ENCODE assay signal across 1 cellular context in the genomic region with DNA sequence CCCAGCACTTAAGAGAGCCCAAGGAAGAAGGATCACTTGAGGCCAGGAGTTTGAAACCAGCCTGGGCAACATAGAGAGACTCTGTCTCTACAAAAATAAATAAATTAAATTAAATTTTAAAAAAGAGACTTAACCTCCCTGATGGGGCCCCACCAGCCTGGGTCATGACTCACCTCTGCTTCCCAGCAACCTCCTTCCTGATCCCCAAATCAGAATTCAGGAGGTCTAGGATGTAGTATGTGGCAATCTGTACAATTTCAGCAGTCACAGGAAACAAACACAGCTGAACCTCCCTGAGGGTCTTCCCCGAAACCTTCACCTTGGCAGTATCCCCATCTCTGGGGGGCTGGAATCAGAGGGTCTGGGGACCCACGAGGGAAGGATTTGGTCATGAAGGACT.
TF ChIP-seq lines count a peak whose summit lies in the region.

No MANE protein-coding gene starts in this region.

TF ChIP-seq in GM23338, 12 proteins besides CTCF, POLR2A, EP300 and RAD21 (continued from another document):
- TF ChIP-seq EZH2 (IDR thresholded peaks at IDR 0.05; ENCODE audit: low read depth, unreplicated experiment) (no peak), NANOG (IDR thresholded peaks at IDR 0.05; ENCODE audit: borderline replicate concordance) (no peak)
